8 cellular contexts compared by ENCODE assay signal in the genomic region with DNA sequence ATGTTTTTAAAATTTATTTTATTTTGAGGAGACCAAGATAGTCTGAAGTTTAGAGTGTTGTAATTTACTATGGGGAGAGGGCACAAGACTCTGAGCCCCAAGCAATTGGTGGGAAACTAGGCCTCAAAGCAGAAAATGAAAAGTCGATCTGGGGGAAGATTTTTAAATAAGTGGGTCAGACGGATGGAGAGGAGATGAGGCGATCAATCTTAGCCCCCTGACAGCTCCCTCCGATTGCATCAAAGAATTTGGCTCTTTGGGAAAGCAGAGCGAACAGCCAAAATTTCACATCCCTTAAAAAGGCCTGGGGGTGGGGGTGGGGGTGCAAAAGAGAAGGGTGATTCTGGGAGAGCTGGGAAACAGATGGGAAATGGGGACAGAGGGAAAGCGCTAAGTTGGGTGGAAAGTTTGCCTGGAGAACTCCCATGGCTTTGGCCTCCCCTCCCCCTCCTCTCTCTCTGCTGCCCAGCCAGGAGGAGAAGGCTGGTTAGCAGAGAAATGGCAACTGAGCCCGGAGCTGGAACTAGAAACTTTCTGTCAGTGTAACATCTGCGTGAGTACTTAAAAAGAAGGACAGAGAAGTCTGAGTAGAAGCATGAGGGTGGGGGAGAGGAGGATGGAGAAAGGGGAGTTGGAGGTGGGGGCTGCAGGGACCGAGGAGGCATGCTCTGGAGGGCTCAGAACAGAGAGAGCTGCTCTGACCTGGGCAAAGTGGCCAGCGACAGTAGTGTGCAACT. TPM values are rescaled to one million over a fixed set of nuclear protein-coding genes. Genes with fewer than 3 reads are reported as not detected.
DNase-seq lines count a peak whose midpoint lies in the region; ATAC-seq and TF ChIP-seq lines count a peak whose summit lies in the region.
"Had no signal": no experiment of that assay in that cellular context is flagged by ENCODE, and none has a peak within 500 bp of the region (broad histone marks: within the 10 kb centered on the region; RNA-seq: fewer than 3 reads in every experiment).

No MANE protein-coding gene starts in this region.

- H3K4me3 ChIP-seq in epithelial cell of proximal tubule (ENCODE audit: low read depth, low read length), result peak overlapping the region; percentile 35
- H3K4me3 ChIP-seq in smooth muscle cell, result peak overlapping the region; percentile 25

- H3K36me3 ChIP-seq in smooth muscle cell (ENCODE audit: low read depth), result no peaks in the 10 kb centered on the region

- TF ChIP-seq CTCF in epithelial cell of proximal tubule (conservative IDR thresholded peaks at IDR 0.05; ENCODE audit: low read depth, low read length), result no peak
- no peak for TF ChIP-seq CTCF in smooth muscle cell (IDR thresholded peaks at IDR 0.05; ENCODE audit: borderline replicate concordance, insufficient read depth, poor library complexity, severe bottlenecking)

- no peak for ATAC-seq in HG03442 (IDR thresholded peaks at IDR 0.05; ENCODE audit: unreplicated experiment)

- H3K27ac ChIP-seq in smooth muscle cell (ENCODE audit: low read depth), result peak overlapping the region; percentile 93

- no peaks in the 10 kb centered on the region for H4K20me1 ChIP-seq in smooth muscle cell (ENCODE audit: low read depth)

- WGBS in smooth muscle cell (ENCODE audit: low lambda C conversion rate), result 27% methylated on average over 10 of the region's 10 CpGs

- peaks cover 8% of the 10 kb centered on the region for H3K4me1 ChIP-seq in smooth muscle cell (ENCODE audit: low read depth)

- H3K4me2 ChIP-seq in smooth muscle cell, result peak overlapping the region; percentile 98

- H3K79me2 ChIP-seq in smooth muscle cell (ENCODE audit: low read depth), result peaks cover 26% of the 10 kb centered on the region

- H3K9ac ChIP-seq in smooth muscle cell (ENCODE audit: low read depth), result no peak overlapping the region

- peak; percentile 44 for DNase-seq in NCI-H345 (lab: John Stamatoyannopoulos, UW)
- no peak for DNase-seq in NCI-H345 treated with DMSO at 0.1 percent for 48 hours (lab: John Stamatoyannopoulos, UW; ENCODE audit: unreplicated experiment)
- DNase-seq in epithelial cell of proximal tubule (ENCODE audit: low read depth), result no peak
- DNase-seq in smooth muscle cell (lab: John Stamatoyannopoulos, UW; ENCODE audit: unreplicated experiment), result no peak
- no peak for DNase-seq in DMS53 (lab: John Stamatoyannopoulos, UW)
- DNase-seq: NK-92 treated with Interleukin-12 subunit alpha and Interleukin-12 subunit beta, amount 100 ng/mL, for 24 hours had no signal

- no peak overlapping the region for H2AFZ ChIP-seq in smooth muscle cell (ENCODE audit: low read depth)

- H3K9me3 ChIP-seq in smooth muscle cell (replicated peaks; ENCODE audit: low read depth), result no peaks in the 10 kb centered on the region

- H3K27me3 ChIP-seq in smooth muscle cell (ENCODE audit: low read depth), result peaks cover 9% of the 10 kb centered on the region

- H3F3A ChIP-seq in smooth muscle cell (ENCODE audit: low read depth), result peaks cover 30% of the 10 kb centered on the region

RNA-seq across cellular contexts. Expression of gene HOXB2, which starts 1.4 kb away (rescaled TPM):
- total RNA-seq in epithelial cell of proximal tubule, result 21.1 and 43.7 TPM in 2 replicates
- total RNA-seq in smooth muscle cell, result 16.9 and 40.4 TPM in 2 replicates
- 26.5 and 35.6 TPM in 2 replicates for polyA plus RNA-seq in smooth muscle cell

RNA-seq across cellular contexts. Expression of gene HOXB1, which starts 15.5 kb away (rescaled TPM):
- total RNA-seq in epithelial cell of proximal tubule (not detected in 2 replicates), smooth muscle cell (not detected in 2 replicates)
- not detected in 2 replicates for polyA plus RNA-seq in smooth muscle cell
- total RNA-seq: A172 had no signal

RNA-seq across cellular contexts. Expression of gene HOXB4, which starts 31.8 kb away (rescaled TPM):
- total RNA-seq in epithelial cell of proximal tubule, result 4.3 and 5.7 TPM in 2 replicates
- 0.72 and 2.6 TPM in 2 replicates for total RNA-seq in smooth muscle cell
- polyA plus RNA-seq in smooth muscle cell, result 0.96 and 1.0 TPM in 2 replicates

RNA-seq across cellular contexts. Expression of gene HOXB3, which starts 43.7 kb away (rescaled TPM):
- total RNA-seq in epithelial cell of proximal tubule, result 22.6 and 49.9 TPM in 2 replicates
- total RNA-seq in smooth muscle cell, result 5.1 and 9.1 TPM in 2 replicates
- polyA plus RNA-seq in smooth muscle cell, result 2.8 and 4.4 TPM in 2 replicates

RNA-seq across cellular contexts. Expression of gene HOXB5, which starts 47.2 kb away (rescaled TPM):
- 2.8 and 5.5 TPM in 2 replicates for total RNA-seq in epithelial cell of proximal tubule
- 0.49 and 0.94 TPM in 2 replicates for total RNA-seq in smooth muscle cell
- 1.4 and 1.8 TPM in 2 replicates for polyA plus RNA-seq in smooth muscle cell
